ENCODE assay signal across 9 cellular contexts in genomic region chr1:220786057-220786336, GRCh38. TPM values are rescaled to one million over a fixed set of nuclear protein-coding genes. Genes with fewer than 3 reads are reported as not detected.
DNase-seq lines count a peak whose midpoint lies in the region; ATAC-seq, FAIRE-seq and TF ChIP-seq lines count a peak whose summit lies in the region.
"Had no signal": no experiment of that assay in that cellular context is flagged by ENCODE, and none has a peak within 500 bp of the region (broad histone marks: within the 10 kb centered on the region; RNA-seq: fewer than 3 reads in every experiment).

No MANE protein-coding gene starts in this region.

- in situ Hi-C loops in G401 (cut with HindIII; ENCODE audit: low sequenced_read_pairs) = no loop called here

- H2BK12ac ChIP-seq in H1 (ENCODE audit: low read depth, low read length) = 0 out of 2 replicates have a peak overlapping the region, but pooled peaks have one; percentile 2

- no peak for TF ChIP-seq RAD21 in H1 (IDR thresholded peaks at IDR 0.05 in 1 of 2, conservative IDR thresholded peaks at IDR 0.05 in 1 of 2; ENCODE audit: low read depth in 2 of 2, low read length in 2 of 2)

- H3K14ac ChIP-seq in H1 (ENCODE audit: insufficient read length) = no peak overlapping the region

- TF ChIP-seq EP300 in H1 (IDR thresholded peaks at IDR 0.05; ENCODE audit: borderline replicate concordance in 1 of 2, low read depth in 2 of 2, low read length in 2 of 2) = no peak

- CTCF ChIA-PET in H1 (lab: Charles Lee; ENCODE audit: partially characterized antibody) = interaction anchor here (0.6 to 8.2 kb wide), 22 partner anchors 9 to 1520 kb away, joined by 3 to 96 read pairs (median 5); partner anchors contain the start of gene MTARC2

- peak; percentile 58 for DNase-seq in G401 (ENCODE audit: low spot score)
- DNase-seq in H1 (ENCODE audit: low read depth in 1 of 2, low spot score in 2 of 2) = no peak
- DNase-seq in neural progenitor cell (ENCODE audit: low spot score) = no peak
- DNase-seq in HuH-7.5 (ENCODE audit: low spot score) = no peak
- no peak for DNase-seq in NCI-H187 (lab: John Stamatoyannopoulos, UW)

- no peak overlapping the region for H2BK20ac ChIP-seq in H1 (ENCODE audit: low read length)

- 0 out of 2 replicates have a peak overlapping the region, but pooled peaks have one; percentile 53 for H3K18ac ChIP-seq in H1 (ENCODE audit: extremely low read depth, low read length)

- POLR2A ChIA-PET in H1 (lab: Charles Lee; ENCODE audit: partially characterized antibody) = interaction anchor here (0.9 to 5.9 kb wide), 13 partner anchors 9 to 951 kb away, joined by 3 to 70 read pairs (median 6); partner anchors contain the start of gene MTARC2

- no peak overlapping the region for H2AK5ac ChIP-seq in H1 (ENCODE audit: low read depth, low read length)

- TF ChIP-seq CTCF in H1 (IDR thresholded peaks at IDR 0.05; ENCODE audit: control extremely low read depth in 1 of 3, insufficient read depth in 1 of 3, low read depth in 1 of 3, low read length in 3 of 3) = peak in 1 of 3 experiments; percentile 4; a peak in 1 of 4 replicates
- TF ChIP-seq CTCF in neural progenitor cell (IDR thresholded peaks at IDR 0.05) = no peak

- H3K79me2 ChIP-seq in H1 (ENCODE audit: control insufficient read depth in 1 of 2, insufficient read depth in 2 of 2, low read length in 2 of 2) (peaks cover 0 to 15% of the 10 kb centered on the region in 2 experiments; a peak in 2 of 4 replicates), neural progenitor cell (ENCODE audit: low read depth) (peaks cover 7% of the 10 kb centered on the region)

- H2BK120ac ChIP-seq in H1 (replicated peaks; ENCODE audit: low read depth, low read length) = no peak overlapping the region

- no peak overlapping the region for H3K4ac ChIP-seq in H1 (replicated peaks; ENCODE audit: insufficient read length, low read depth, low read length)

- no peak overlapping the region for H4K91ac ChIP-seq in H1 (replicated peaks; ENCODE audit: insufficient read length, low read length)

- TF ChIP-seq POLR2A in H1 (IDR thresholded peaks at IDR 0.05; ENCODE audit: control extremely low read depth in 1 of 2, low read depth in 2 of 2, low read length in 2 of 2) = no peak

- H4K20me1 ChIP-seq in H1 (replicated peaks in 1 of 2; ENCODE audit: control insufficient read depth in 1 of 2, insufficient read depth in 2 of 2, low read length in 2 of 2) = peaks cover 0 to 3% of the 10 kb centered on the region in 2 experiments
- no peaks in the 10 kb centered on the region for H4K20me1 ChIP-seq in neural progenitor cell (ENCODE audit: low read depth)

- peaks cover 11% of the 10 kb centered on the region for H3K4me1 Mint-ChIP-seq in neural progenitor cell

- H3K9ac ChIP-seq in H1 (replicated peaks in 1 of 4; ENCODE audit: extremely low read depth in 1 of 4, low read depth in 3 of 4, low read length in 3 of 4) (peak overlapping the region in 2 of 4 experiments; percentile 13 to 29; a peak in 2 of 7 replicates), neural progenitor cell (no peak overlapping the region)

- 14% methylated on average over 13 of the region's 13 CpGs; no CpG with 5 or more reads in 1 of the 2 experiments for WGBS in H1 (ENCODE audit: extremely low coverage in 1 of 2, insufficient coverage in 1 of 2, insufficient read length in 1 of 2, insufficient replicate concordance in 2 of 2, low coverage in 1 of 2, low lambda C conversion rate in 2 of 2, missing lambda C conversion rate in 1 of 2), 2 experiments

- peak overlapping the region; percentile 53 for H3K27ac Mint-ChIP-seq in neural progenitor cell

- H3K23me2 ChIP-seq in H1 (ENCODE audit: low read depth, low read length) = peaks cover 9% of the 10 kb centered on the region; the same call in 1 of the 2 replicates

- H2BK15ac ChIP-seq in H1 (ENCODE audit: low read length) = no peak overlapping the region

- peaks cover 2% of the 10 kb centered on the region for H3K27me3 Mint-ChIP-seq in neural progenitor cell (ENCODE audit: insufficient read depth, low read depth)

- no peaks in the 10 kb centered on the region for H3K36me3 Mint-ChIP-seq in neural progenitor cell

- H3K56ac ChIP-seq in H1 (replicated peaks; ENCODE audit: insufficient read length, low read depth, low read length) = no peak overlapping the region

- H3K4me3 Mint-ChIP-seq in neural progenitor cell = peak overlapping the region; percentile 82

- peaks cover 3% of the 10 kb centered on the region for H3K79me1 ChIP-seq in H1 (ENCODE audit: low read depth, low read length)

- H3K4me1 ChIP-seq in H1 (replicated peaks in 1 of 4; ENCODE audit: control insufficient read depth in 3 of 4, insufficient read depth in 4 of 4, low read length in 3 of 4) (peaks cover 4 to 14% (median 11%) of the 10 kb centered on the region in 4 experiments), neural progenitor cell (peaks cover 6% of the 10 kb centered on the region)

- peaks cover 28% of the 10 kb centered on the region for H3F3A ChIP-seq in neural progenitor cell (ENCODE audit: low read depth)

- peak overlapping the region; percentile 59 to 84 (median 69) for H3K4me3 ChIP-seq in H1 (ENCODE audit: extremely low read depth in 1 of 4, insufficient read depth in 2 of 4, low read depth in 3 of 4, low read length in 4 of 4)
- H3K4me3 ChIP-seq in neural progenitor cell = peak overlapping the region; percentile 80

- H4K5ac ChIP-seq in H1 (ENCODE audit: insufficient read length, low read depth, low read length) = no peak overlapping the region

- no peak overlapping the region for H3K23ac ChIP-seq in H1 (ENCODE audit: insufficient read length)

- H3K4me2 ChIP-seq in H1 (ENCODE audit: insufficient read depth in 1 of 2, low read depth in 2 of 2, low read length in 2 of 2) = peak overlapping the region; percentile 83 to 92
- peak overlapping the region; percentile 98 for H3K4me2 ChIP-seq in neural progenitor cell

- no peaks in the 10 kb centered on the region for H3K9me3 ChIP-seq in H1 (ENCODE audit: insufficient read depth in 2 of 2, low read depth in 1 of 2, low read length in 1 of 2)
- no peaks in the 10 kb centered on the region for H3K9me3 ChIP-seq in neural progenitor cell (ENCODE audit: low read depth)

- H3K27me3 ChIP-seq in H1 (replicated peaks in 1 of 4; ENCODE audit: control insufficient read depth in 3 of 4, extremely low read depth in 1 of 4, insufficient read depth in 3 of 4, low read length in 3 of 4) (no peaks in the 10 kb centered on the region), neural progenitor cell (peaks cover 6% of the 10 kb centered on the region)

- ATAC-seq in HG03095 (IDR thresholded peaks at IDR 0.05; ENCODE audit: unreplicated experiment) = peak; percentile 23
- no peak for ATAC-seq in HG02571 (IDR thresholded peaks at IDR 0.05; ENCODE audit: unreplicated experiment)
- ATAC-seq in GM18519 (IDR thresholded peaks at IDR 0.05; ENCODE audit: low FRiP score, unreplicated experiment) = no peak

- H3K36me3 ChIP-seq in H1 (ENCODE audit: control insufficient read depth in 2 of 4, insufficient read depth in 4 of 4, low read length in 3 of 4) = no peaks in the 10 kb centered on the region; a peak in 1 of 8 replicates
- no peaks in the 10 kb centered on the region for H3K36me3 ChIP-seq in neural progenitor cell

- no peak for FAIRE-seq in H1 (lab: Jason Lieb, UNC)
- FAIRE-seq: small intestine had no signal

- H4K8ac ChIP-seq in H1 (ENCODE audit: extremely low read depth, insufficient read depth, low read length) = no peak overlapping the region; the same call in 1 of the 2 replicates

- H3K27ac ChIP-seq in H1 (ENCODE audit: low read depth, low read length) = no peak overlapping the region
- H3K27ac ChIP-seq in neural progenitor cell = no peak overlapping the region

- H3K9me3 Mint-ChIP-seq in neural progenitor cell = no peaks in the 10 kb centered on the region

- H2BK5ac ChIP-seq in H1 (ENCODE audit: low read depth, low read length) = no peak overlapping the region

- H2AFZ ChIP-seq in H1 (ENCODE audit: low read length) (no peak overlapping the region), neural progenitor cell (replicated peaks) (peak overlapping the region; percentile 98)

TF ChIP-seq in H1, 55 proteins besides CTCF, POLR2A, EP300 and RAD21 (continues in another document):
- TF ChIP-seq SIRT6 (IDR thresholded peaks at IDR 0.05; ENCODE audit: low read length) = no peak
- TF ChIP-seq ZNF274 (IDR thresholded peaks at IDR 0.05; ENCODE audit: borderline replicate concordance, extremely low read depth, low read length) = no peak
- TF ChIP-seq SRF (IDR thresholded peaks at IDR 0.05; ENCODE audit: low read depth, low read length) = no peak
- peak; percentile 5 for TF ChIP-seq RNF2 (IDR thresholded peaks at IDR 0.05; ENCODE audit: borderline replicate concordance, low read depth, low read length, missing control alignments, poor library complexity, severe bottlenecking)
- 0 out of 2 replicates have a peak, but pooled peaks have one; percentile 13 for TF ChIP-seq SUZ12 (IDR thresholded peaks at IDR 0.05; ENCODE audit: low read length)
- TF ChIP-seq TCF12 (IDR thresholded peaks at IDR 0.05; ENCODE audit: low read depth, low read length) = no peak
- TF ChIP-seq NRF1 (IDR thresholded peaks at IDR 0.05; ENCODE audit: low read depth, low read length) = no peak
- TF ChIP-seq TEAD4 (IDR thresholded peaks at IDR 0.05; ENCODE audit: low read depth, low read length) = no peak

RNA-seq across cellular contexts. Expression of gene MTARC1, which starts 0.7 kb away (rescaled TPM):
- total RNA-seq in G401 (2014; rRNA removed; shearing (Covaris generic)) = not detected in 2 replicates
- 42.4 and 46.2 TPM in 2 replicates for total RNA-seq in H1 (2021; fragmentation: NEBNext Ultra II Directional; extraction: Animal tissue kit (Norgen Biotek cat#: 25700))
- 16.0 and 17.2 TPM in 2 replicates for polyA plus RNA-seq in H1 (2011; rRNA removed)
- polyA plus RNA-seq in H1 (2011; cell fraction: cytosol; rRNA removed) = 19.1 TPM
- 21.8 TPM for polyA plus RNA-seq in H1 (2011; cell fraction: nucleus; rRNA removed)
- polyA plus RNA-seq in H1 (2012, experiment 1 of 2) = 31.8 to 45.8 TPM (median 34.8 TPM) in 4 replicates
- polyA plus RNA-seq in H1 (2012, experiment 2 of 2) = 12.2 TPM
- polyA plus RNA-seq in H1 (2013, experiment 1 of 2) = 26.7 TPM
- 30.8 TPM for polyA plus RNA-seq in H1 (2013, experiment 2 of 2)
- polyA minus RNA-seq in H1 (2011; rRNA and poly(A)+ RNA removed) = 16.7 and 18.1 TPM in 2 replicates
- 21.5 TPM for polyA minus RNA-seq in H1 (2011; cell fraction: cytosol; rRNA and poly(A)+ RNA removed)
- 20.1 TPM for polyA minus RNA-seq in H1 (2011; cell fraction: nucleus; rRNA and poly(A)+ RNA removed)
- 11.3 and 11.5 TPM in 2 replicates for total RNA-seq in neural progenitor cell (ENCODE audit: low replicate concordance)

RNA-seq across cellular contexts. Expression of gene MTARC2, which starts 37.9 kb away (rescaled TPM):
- not detected in 2 replicates for total RNA-seq in G401 (2014; rRNA removed; shearing (Covaris generic))
- total RNA-seq in H1 (2021; fragmentation: NEBNext Ultra II Directional; extraction: Animal tissue kit (Norgen Biotek cat#: 25700)) = 6.9 and 7.2 TPM in 2 replicates
- 7.9 and 8.5 TPM in 2 replicates for polyA plus RNA-seq in H1 (2011; rRNA removed)
- 7.9 TPM for polyA plus RNA-seq in H1 (2011; cell fraction: cytosol; rRNA removed)
- 7.3 TPM for polyA plus RNA-seq in H1 (2011; cell fraction: nucleus; rRNA removed)
- 4.8 to 6.2 TPM (median 5.7 TPM) in 4 replicates for polyA plus RNA-seq in H1 (2012, experiment 1 of 2)
- polyA plus RNA-seq in H1 (2012, experiment 2 of 2) = 2.5 TPM
- 4.7 TPM for polyA plus RNA-seq in H1 (2013, experiment 1 of 2)
- 4.9 TPM for polyA plus RNA-seq in H1 (2013, experiment 2 of 2)
- 3.9 and 4.5 TPM in 2 replicates for polyA minus RNA-seq in H1 (2011; rRNA and poly(A)+ RNA removed)
- 4.3 TPM for polyA minus RNA-seq in H1 (2011; cell fraction: cytosol; rRNA and poly(A)+ RNA removed)
- polyA minus RNA-seq in H1 (2011; cell fraction: nucleus; rRNA and poly(A)+ RNA removed) = 12.4 TPM
- total RNA-seq in neural progenitor cell (ENCODE audit: low replicate concordance) = not detected in 2 replicates

Comparison
In these comparisons a context has a peak if more than half of its experiments do, and no peak if none do; other contexts are left out.
1. RNA of gene MTARC1, which starts 0.7 kb away (total RNA-seq): 42.4 to 46.2 TPM in H1 and 11.3 to 11.5 TPM in neural progenitor cell; not detected in G401; every median in the first group is over 10 times any median in the second.